8 cellular contexts compared by ENCODE assay signal in genomic region chr13:40789275-40790231, GRCh38. TPM values are rescaled to one million over a fixed set of nuclear protein-coding genes. Genes with fewer than 3 reads are reported as not detected.
DNase-seq lines count a peak whose midpoint lies in the region; ATAC-seq and TF ChIP-seq lines count a peak whose summit lies in the region.

Gene SLC25A15 (plus strand): TSS chr13:40789611. CDS start chr13:40793227, 3,616 bp downstream.

- TF ChIP-seq CTCF in Panc1 (IDR thresholded peaks at IDR 0.05): peak; percentile 74

- H3K27me3 ChIP-seq in Panc1 (ENCODE audit: control insufficient read depth, insufficient read depth, low read length): no peaks in the 10 kb centered on the region

- in situ Hi-C loops in Panc1 (cut with HindIII; ENCODE audit: low pct_unique_long_range_greater_than_20kb, low sequenced_read_pairs): no loop called here

- no peaks in the 10 kb centered on the region for H3K36me3 ChIP-seq in Panc1 (ENCODE audit: control insufficient read depth, insufficient read depth, low read length)

- H3K27ac Mint-ChIP-seq in naive B cell: peak within 1 kb of the TSS; percentile 31 to 91 (median 66)
- H3K27ac Mint-ChIP-seq in stimulated activated naive B cell treated with anti-CD40 and anti-IgM and Interleukin-4, amounts not matched to agents 10 μg/mL and 1 μg/mL and 100 μg/mL, for 72 hours: peak within 1 kb of the TSS; percentile 56

- H3K4me1 ChIP-seq in Panc1 (ENCODE audit: control insufficient read depth, insufficient read depth, low read length): peaks cover 6% of the 10 kb centered on the region; the same call in 1 of the 2 replicates

- peak within 1 kb of the TSS; percentile 85 for H3K27ac ChIP-seq in Panc1 (ENCODE audit: low read length)

- H3K4me3 ChIP-seq in Panc1 (ENCODE audit: low read depth in 2 of 2, low read length in 2 of 2): peak within 1 kb of the TSS; percentile 68 to 72

- no TSS peak for BruUV-seq in Panc1 (replicated peaks; lab: Mats Ljungman, UMichigan)

- intact Hi-C loops in Panc1 (cut with micrococcal nuclease; ENCODE audit: unreplicated experiment): no loop called here

- no peaks in the 10 kb centered on the region for H3K27me3 Mint-ChIP-seq in naive B cell
- H3K27me3 Mint-ChIP-seq in stimulated activated naive B cell treated with anti-CD40 and anti-IgM and Interleukin-4, amounts not matched to agents 10 μg/mL and 1 μg/mL and 100 μg/mL, for 72 hours: no peaks in the 10 kb centered on the region

- no peaks in the 10 kb centered on the region for H3K9me3 Mint-ChIP-seq in naive B cell
- H3K9me3 Mint-ChIP-seq in stimulated activated naive B cell treated with anti-CD40 and anti-IgM and Interleukin-4, amounts not matched to agents 10 μg/mL and 1 μg/mL and 100 μg/mL, for 72 hours: peaks cover 0 to 2% of the 10 kb centered on the region in 2 donors

- POLR2A ChIA-PET in Panc1 (lab: Charles Lee): interaction anchor here (0.5 to 0.8 kb wide), 2 partner anchors 11 to 1073 kb away, joined by 3 read pairs; no protein-coding TSS in a partner anchor

- no peaks in the 10 kb centered on the region for H3K9me3 ChIP-seq in Panc1 (ENCODE audit: control insufficient read depth, insufficient read depth, low read depth, low read length)

- no peaks in the 10 kb centered on the region for H3K36me3 Mint-ChIP-seq in naive B cell
- H3K36me3 Mint-ChIP-seq in stimulated activated naive B cell treated with anti-CD40 and anti-IgM and Interleukin-4, amounts not matched to agents 10 μg/mL and 1 μg/mL and 100 μg/mL, for 72 hours: peaks cover 4 to 8% of the 10 kb centered on the region in 2 donors

- H3K4me3 Mint-ChIP-seq in naive B cell: peak within 1 kb of the TSS; percentile 65 to 92 (median 88)
- H3K4me3 Mint-ChIP-seq in stimulated activated naive B cell treated with anti-CD40 and anti-IgM and Interleukin-4, amounts not matched to agents 10 μg/mL and 1 μg/mL and 100 μg/mL, for 72 hours: peak within 1 kb of the TSS; percentile 77 to 83

- CTCF ChIA-PET in Panc1 (lab: Charles Lee): interaction anchor here (1.1 kb wide), 1 partner anchor 12 kb away, joined by 3 read pairs; no protein-coding TSS in a partner anchor

- peaks cover 0 to 25% (median 5%) of the 10 kb centered on the region in 3 donors for H3K4me1 Mint-ChIP-seq in naive B cell
- H3K4me1 Mint-ChIP-seq in stimulated activated naive B cell treated with anti-CD40 and anti-IgM and Interleukin-4, amounts not matched to agents 10 μg/mL and 1 μg/mL and 100 μg/mL, for 72 hours: peaks cover 9 to 17% of the 10 kb centered on the region in 2 donors

- ATAC-seq in GM19455 (IDR thresholded peaks at IDR 0.05; ENCODE audit: unreplicated experiment): peak; percentile 85
- peak; percentile 77 for ATAC-seq in HG03571 (IDR thresholded peaks at IDR 0.05; ENCODE audit: unreplicated experiment)
- ATAC-seq in Panc1: peak; percentile 99
- ATAC-seq in naive B cell (ENCODE audit: low read depth in 2 of 2): peak; percentile 96
- peak; percentile 92 to 94 for ATAC-seq in stimulated activated naive B cell treated with anti-CD40 and anti-IgM and Interleukin-4, amounts not matched to agents 10 μg/mL and 1 μg/mL and 100 μg/mL, for 72 hours (replicated peaks)

- peak; percentile 90 for DNase-seq in D341Med (ENCODE audit: low spot score)
- no peak for DNase-seq in Panc1 (ENCODE audit: low read depth, low spot score)
- peak; percentile 70 for DNase-seq in activated T-helper 1 cell treated with Interleukin-2 at 50 U/mL for 16 hours (ENCODE audit: low read depth)
- peak; percentile 85 for DNase-seq in fibroblast of gingiva (ENCODE audit: low read depth)
- peak; percentile 81 for DNase-seq in naive B cell
- peak; percentile 77 for DNase-seq in stimulated activated naive B cell treated with anti-CD40 and anti-IgM and Interleukin-4, amounts not matched to agents 10 μg/mL and 1 μg/mL and 100 μg/mL, for 72 hours

RNA-seq across cellular contexts. Expression of gene SLC25A15, which starts in this region (rescaled TPM):
- 16.4 TPM for total RNA-seq in Panc1 (2021; ENCODE audit: unreplicated experiment)
- 13.3 TPM for polyA plus RNA-seq in Panc1 (2012; ENCODE audit: insufficient read length)
- 1 to 10 TPM; 1.1 to 9.4 (median 2.8) TPM for polyA plus RNA-seq in naive B cell (ENCODE audit: low read depth in 6 of 6)
